8 cellular contexts compared by ENCODE assay signal in the genomic region with DNA sequence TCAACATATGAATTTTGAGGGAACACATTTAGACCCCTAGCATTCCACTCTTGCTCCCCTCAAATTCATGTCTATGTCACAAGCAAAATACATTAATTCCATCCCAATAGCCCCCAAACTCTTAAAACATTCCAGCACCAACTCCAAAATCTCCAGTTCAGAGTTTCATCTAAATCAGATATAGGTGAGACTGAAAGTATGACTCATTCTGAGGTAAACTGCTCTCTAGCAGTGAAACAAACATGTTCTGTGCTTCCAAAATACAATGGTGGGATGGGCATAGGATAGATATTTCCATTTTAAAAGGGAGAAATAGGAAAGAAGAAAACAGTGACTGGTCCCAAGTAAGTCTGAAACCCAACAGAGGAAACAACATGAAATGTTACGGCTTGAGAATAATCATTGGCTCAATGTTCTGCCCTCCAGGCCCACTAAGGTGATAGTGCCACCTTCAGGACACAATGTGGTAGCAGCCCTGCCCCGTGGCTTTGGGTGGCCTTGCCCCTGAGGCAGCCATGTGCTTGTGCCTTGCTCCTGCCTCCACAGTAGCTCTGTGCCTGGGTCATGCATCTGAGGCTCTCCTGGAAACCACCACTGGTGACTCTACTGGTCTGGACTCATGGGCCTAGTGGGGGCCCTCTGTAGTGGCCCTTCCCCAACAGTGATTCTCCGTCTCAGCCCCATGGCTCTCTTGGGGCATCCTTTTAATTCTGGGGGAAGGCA. TPM values are rescaled to one million over a fixed set of nuclear protein-coding genes. Genes with fewer than 3 reads are reported as not detected.
DNase-seq lines count a peak whose midpoint lies in the region; ATAC-seq and TF ChIP-seq lines count a peak whose summit lies in the region.

No MANE protein-coding gene starts in this region.

- peak; percentile 24 for DNase-seq in NCI-H748 (lab: John Stamatoyannopoulos, UW; ENCODE audit: unreplicated experiment)
- no peak for DNase-seq in NCI-H748 treated with DMSO at 0.1 percent for 48 hours (lab: John Stamatoyannopoulos, UW)
- DNase-seq in HT-29 (ENCODE audit: low spot score), result peak; percentile 53
- DNase-seq in activated CD4-positive, alpha-beta T cell treated with anti-CD3 and anti-CD28 coated beads, Interleukin-2, amount 50 U/mL, for 1 hour, result peak; percentile 29
- DNase-seq in right atrium auricular region (ENCODE audit: low spot score), result peak; percentile 52
- DNase-seq in stimulated activated effector memory CD8-positive, alpha-beta T cell treated with anti-CD3 and anti-CD28 coated beads, Interleukin-12 subunit alpha, Interleukin-12 subunit beta, amount 100 ng/mL, for 72 hours (ENCODE audit: low spot score in 2 of 2), result peak; percentile 23 to 67
- DNase-seq in NCI-H128 (lab: John Stamatoyannopoulos, UW; ENCODE audit: unreplicated experiment), result no peak

- no peaks in the 10 kb centered on the region for H3K9me3 ChIP-seq in right atrium auricular region

- no peaks in the 10 kb centered on the region for H3K4me1 ChIP-seq in right atrium auricular region

- TF ChIP-seq CTCF in right atrium auricular region (IDR thresholded peaks at IDR 0.05), result peak; percentile 19 to 58

- H3K36me3 ChIP-seq in right atrium auricular region, result peaks cover 8% of the 10 kb centered on the region

- peaks cover 14% of the 10 kb centered on the region for H3K36me3 Mint-ChIP-seq in stimulated activated effector memory CD8-positive, alpha-beta T cell treated with anti-CD3 and anti-CD28 coated beads, Interleukin-12 subunit alpha, Interleukin-12 subunit beta, amount 100 ng/mL, for 72 hours

- ATAC-seq in stimulated activated effector memory CD8-positive, alpha-beta T cell treated with anti-CD3 and anti-CD28 coated beads, Interleukin-12 subunit alpha, Interleukin-12 subunit beta, amount 100 ng/mL, for 72 hours, result peak; percentile 92
- no peak for ATAC-seq in HG02884 (IDR thresholded peaks at IDR 0.05; ENCODE audit: unreplicated experiment)

- H3K4me3 ChIP-seq in right atrium auricular region, result no peak overlapping the region

- peaks cover 18% of the 10 kb centered on the region for H3K4me1 Mint-ChIP-seq in stimulated activated effector memory CD8-positive, alpha-beta T cell treated with anti-CD3 and anti-CD28 coated beads, Interleukin-12 subunit alpha, Interleukin-12 subunit beta, amount 100 ng/mL, for 72 hours

- H3K9me3 Mint-ChIP-seq in stimulated activated effector memory CD8-positive, alpha-beta T cell treated with anti-CD3 and anti-CD28 coated beads, Interleukin-12 subunit alpha, Interleukin-12 subunit beta, amount 100 ng/mL, for 72 hours, result no peaks in the 10 kb centered on the region

- no peak overlapping the region for H3K27ac ChIP-seq in right atrium auricular region

- H3K27me3 ChIP-seq in right atrium auricular region, result no peaks in the 10 kb centered on the region

- H3K27ac Mint-ChIP-seq in stimulated activated effector memory CD8-positive, alpha-beta T cell treated with anti-CD3 and anti-CD28 coated beads, Interleukin-12 subunit alpha, Interleukin-12 subunit beta, amount 100 ng/mL, for 72 hours, result no peak overlapping the region

- H3K4me3 Mint-ChIP-seq in stimulated activated effector memory CD8-positive, alpha-beta T cell treated with anti-CD3 and anti-CD28 coated beads, Interleukin-12 subunit alpha, Interleukin-12 subunit beta, amount 100 ng/mL, for 72 hours, result no peak overlapping the region

RNA-seq across cellular contexts. Expression of a gene that starts 36.4 kb away (rescaled TPM):
- total RNA-seq in HT-29 (2014; rRNA removed; shearing (Covaris generic)), result 16.5 and 20.4 TPM in 2 replicates
- total RNA-seq in right atrium auricular region, result 10 to 100 TPM in 1 of 2 donors, 1 to 10 TPM in 1; 8.9 to 13.1 TPM

RNA-seq across cellular contexts. Expression of a gene that starts 58.3 kb away (rescaled TPM):
- total RNA-seq in HT-29 (2014; rRNA removed; shearing (Covaris generic)), result 24.4 and 24.9 TPM in 2 replicates
- 10 to 100 TPM; 32.2 to 40.4 TPM for total RNA-seq in right atrium auricular region

Comparison
In these comparisons a context has a peak if more than half of its experiments do, and no peak if none do; other contexts are left out.
1. DNase-seq: peak in NCI-H748 (single experiment), HT-29 (single experiment), activated CD4-positive, alpha-beta T cell treated with anti-CD3 and anti-CD28 coated beads, Interleukin-2, amount 50 U/mL, for 1 hour (single experiment), right atrium auricular region (single experiment) and stimulated activated effector memory CD8-positive, alpha-beta T cell treated with anti-CD3 and anti-CD28 coated beads, Interleukin-12 subunit alpha, Interleukin-12 subunit beta, amount 100 ng/mL, for 72 hours (2 of 2); none in NCI-H748 treated with DMSO at 0.1 percent for 48 hours (single experiment) and NCI-H128 (single experiment).